In the genomic region with DNA sequence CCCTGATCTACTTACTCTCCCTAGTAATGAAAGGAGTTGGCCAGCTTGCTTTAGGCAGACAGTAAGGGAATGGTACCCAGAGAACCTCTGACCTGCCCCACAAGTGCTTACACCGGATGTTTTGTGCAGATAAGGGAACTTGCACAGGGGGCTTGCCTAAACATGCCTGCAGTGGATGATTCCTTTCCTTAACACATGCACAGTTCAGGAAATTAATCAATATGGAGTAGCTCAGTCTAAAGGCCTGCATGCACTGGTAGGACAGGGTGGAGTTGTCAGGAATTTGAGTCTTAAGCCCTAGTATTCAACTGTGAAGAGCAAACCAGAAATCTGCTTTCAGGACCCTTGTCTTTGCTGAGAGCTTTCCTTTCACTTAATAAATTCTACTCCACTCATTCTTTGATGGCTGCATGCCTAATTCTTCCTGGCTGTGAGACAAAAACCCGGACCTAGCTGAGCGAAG, we compare ENCODE assay signal across 17 cellular contexts. TPM values are rescaled to one million over a fixed set of nuclear protein-coding genes. Genes with fewer than 3 reads are reported as not detected.
A peak's percentile ranks its signal among the peaks of the same experiment; 100 is the strongest.
DNase-seq lines count a peak whose midpoint lies in the region; ATAC-seq lines count a peak whose summit lies in the region.
"Had no signal": no experiment of that assay in that cellular context is flagged by ENCODE, and none has a peak within 500 bp of the region (broad histone marks: within the 10 kb centered on the region; RNA-seq: fewer than 3 reads in every experiment).

No MANE protein-coding gene starts in this region.

- H3K36me3 Mint-ChIP-seq in central memory CD8-positive, alpha-beta T cell (ENCODE audit: insufficient read depth): peaks cover 12% of the 10 kb centered on the region
- peaks cover 0 to 2% (median 0%) of the 10 kb centered on the region in 3 donors for H3K36me3 Mint-ChIP-seq in naive thymus-derived CD8-positive, alpha-beta T cell

- POLR2A ChIA-PET in naive thymus-derived CD8-positive, alpha-beta T cell (lab: Charles Lee): interaction anchor here (1.4 kb wide), 1 partner anchor 25 kb away, joined by 3 read pairs; no protein-coding TSS in a partner anchor

- H3K27me3 Mint-ChIP-seq in central memory CD8-positive, alpha-beta T cell: peaks cover 7% of the 10 kb centered on the region
- H3K27me3 Mint-ChIP-seq in naive thymus-derived CD8-positive, alpha-beta T cell: no peaks in the 10 kb centered on the region

- no peak for ATAC-seq in central memory CD8-positive, alpha-beta T cell (replicated peaks; ENCODE audit: extremely low read depth, poor library complexity, severe bottlenecking)
- no peak for ATAC-seq in naive thymus-derived CD8-positive, alpha-beta T cell
- ATAC-seq: HCT116 had no signal

- H3K4me1 Mint-ChIP-seq in central memory CD8-positive, alpha-beta T cell: peaks cover 57% of the 10 kb centered on the region
- peaks cover 26 to 54% (median 49%) of the 10 kb centered on the region in 4 donors for H3K4me1 Mint-ChIP-seq in naive thymus-derived CD8-positive, alpha-beta T cell

- no peak overlapping the region for H3K27ac ChIP-seq in caudate nucleus (ENCODE audit: low read depth, low read length)
- H3K27ac ChIP-seq: sigmoid colon, tibial artery had no signal

- peak overlapping the region; percentile 86 for H3K27ac Mint-ChIP-seq in central memory CD8-positive, alpha-beta T cell (ENCODE audit: low read depth)
- H3K27ac Mint-ChIP-seq in naive thymus-derived CD8-positive, alpha-beta T cell: peak overlapping the region in 8 of 10 donors; percentile 17 to 100 (median 75)

- H3K9me3 Mint-ChIP-seq in central memory CD8-positive, alpha-beta T cell: no peaks in the 10 kb centered on the region
- peaks cover 0 to 9% (median 2%) of the 10 kb centered on the region in 9 donors for H3K9me3 Mint-ChIP-seq in naive thymus-derived CD8-positive, alpha-beta T cell

- DNase-seq in SIG-M5 treated with dmso at 0.1 percent for 504 hours (lab: John Stamatoyannopoulos, UW; ENCODE audit: unreplicated experiment) (peak; percentile 22), SIG-M5 (lab: John Stamatoyannopoulos, UW) (no peak), OCI-M1 (lab: John Stamatoyannopoulos, UW) (peak; percentile 53), hippocampal formation (lab: John Stamatoyannopoulos, UW) (no peak), H4 (ENCODE audit: low spot score) (no peak), caudate nucleus (lab: John Stamatoyannopoulos, UW) (no peak)
- DNase-seq in central memory CD8-positive, alpha-beta T cell (ENCODE audit: low spot score in 2 of 2): no peak
- DNase-seq in naive thymus-derived CD8-positive, alpha-beta T cell: no peak
- DNase-seq: DMS79, NCI-H2107, Peyer's patch, sigmoid colon, tibial artery had no signal

- H3K4me3 Mint-ChIP-seq in central memory CD8-positive, alpha-beta T cell: peak overlapping the region; percentile 64
- H3K4me3 Mint-ChIP-seq in naive thymus-derived CD8-positive, alpha-beta T cell: peak overlapping the region in 9 of 10 donors; percentile 8 to 75 (median 59)

RNA-seq across cellular contexts. Expression of gene TRIM38, which starts 3.9 kb away (rescaled TPM):
- 10 to 100 TPM; 28.5 to 29.7 TPM for total RNA-seq in naive thymus-derived CD8-positive, alpha-beta T cell
- 1 to 10 TPM; 4.3 to 7.4 (median 5.9) TPM for polyA plus RNA-seq in naive thymus-derived CD8-positive, alpha-beta T cell
- total RNA-seq in H4 (2014; rRNA removed; shearing (Covaris generic)): 4.7 and 7.1 TPM in 2 replicates
- polyA plus RNA-seq: neural cell had no signal

RNA-seq across cellular contexts. Expression of gene SLC17A2, which starts 28.2 kb away (rescaled TPM):
- not detected for total RNA-seq in naive thymus-derived CD8-positive, alpha-beta T cell
- polyA plus RNA-seq in naive thymus-derived CD8-positive, alpha-beta T cell: not detected
- not detected in 2 replicates for total RNA-seq in H4 (2014; rRNA removed; shearing (Covaris generic))
- total RNA-seq: chondrocyte, frontal cortex, Peyer's patch, sigmoid colon had no signal
- polyA plus RNA-seq: neural cell, sigmoid colon had no signal

Comparison
In these comparisons a context has a peak if more than half of its experiments do, and no peak if none do; other contexts are left out.
1. DNase-seq: peak in SIG-M5 treated with dmso at 0.1 percent for 504 hours (single experiment) and OCI-M1 (single experiment); none in SIG-M5 (single experiment), central memory CD8-positive, alpha-beta T cell (0 of 2), naive thymus-derived CD8-positive, alpha-beta T cell (0 of 10), hippocampal formation (0 of 2), H4 (single experiment) and caudate nucleus (0 of 61).